12 cellular contexts compared by ENCODE assay signal in genomic region chr14:106846218-106846617, GRCh38.
DNase-seq lines count a peak whose midpoint lies in the region; ATAC-seq and TF ChIP-seq lines count a peak whose summit lies in the region.
"Had no signal": no experiment of that assay in that cellular context is flagged by ENCODE, and none has a peak within 500 bp of the region (broad histone marks: within the 10 kb centered on the region; RNA-seq: fewer than 3 reads in every experiment).

No MANE protein-coding gene starts in this region.

- TF ChIP-seq CTCF in DND-41 (IDR thresholded peaks at IDR 0.05; ENCODE audit: borderline replicate concordance, extremely low read depth, low read length, poor library complexity, severe bottlenecking) (no peak), mucosa of descending colon (IDR thresholded peaks at IDR 0.05) (no peak), RWPE1 (conservative IDR thresholded peaks at IDR 0.05; ENCODE audit: low read depth) (no peak)

- no peaks in the 10 kb centered on the region for H4K20me1 ChIP-seq in DND-41 (ENCODE audit: insufficient read depth, low read length)

- H3K9me3 ChIP-seq in DND-41 (ENCODE audit: insufficient read depth, low read length, severe bottlenecking) (no peaks in the 10 kb centered on the region), endocrine pancreas (ENCODE audit: control insufficient read depth, low read length) (no peaks in the 10 kb centered on the region), mucosa of descending colon (no peaks in the 10 kb centered on the region)

- H3K4me3 ChIP-seq in DND-41 (ENCODE audit: low read depth in 1 of 2, low read length in 2 of 2) = no peak overlapping the region
- peak overlapping the region; percentile 75 for H3K4me3 ChIP-seq in endocrine pancreas (ENCODE audit: control insufficient read depth, insufficient read depth, low read length)
- no peak overlapping the region for H3K4me3 ChIP-seq in mucosa of descending colon

- no peaks in the 10 kb centered on the region for H3K36me3 ChIP-seq in DND-41 (ENCODE audit: insufficient read depth, low read length)
- no peaks in the 10 kb centered on the region for H3K36me3 ChIP-seq in endocrine pancreas (ENCODE audit: control insufficient read depth, insufficient read depth, low read length)
- no peaks in the 10 kb centered on the region for H3K36me3 ChIP-seq in mucosa of descending colon (ENCODE audit: low read depth)

- POLR2A ChIA-PET in RWPE1 (lab: Yijun Ruan, JAX; ENCODE audit: low non-redundant PET) = no interaction called here

- peak overlapping the region; percentile 68; the same call in 1 of the 2 replicates for H3K4me2 ChIP-seq in DND-41 (ENCODE audit: insufficient read depth, low read length)

- intact Hi-C loops in mucosa of descending colon (cut with DNase I, micrococcal nuclease) = no loop called here

- H2AFZ ChIP-seq in DND-41 (ENCODE audit: low read depth, low read length) = no peak overlapping the region
- H2AFZ ChIP-seq: parathyroid adenoma had no signal

- CTCF ChIA-PET in RWPE1 (lab: Yijun Ruan, JAX) = interaction anchor here (0.9 kb wide), 1 partner anchor 15 kb away, joined by 3 read pairs; no protein-coding TSS in a partner anchor

- H3K4me1 ChIP-seq in DND-41 (ENCODE audit: insufficient read depth, low read length) = peaks cover 43% of the 10 kb centered on the region
- no peaks in the 10 kb centered on the region for H3K4me1 ChIP-seq in endocrine pancreas (ENCODE audit: control insufficient read depth, insufficient read depth, low read length)
- peaks cover 27% of the 10 kb centered on the region for H3K4me1 ChIP-seq in mucosa of descending colon (ENCODE audit: low read depth)
- H3K4me1 ChIP-seq: parathyroid adenoma had no signal

- no peak for DNase-seq in DND-41
- peak; percentile 42 for DNase-seq in NAMALWA (ENCODE audit: low spot score)
- peak; percentile 46 for DNase-seq in renal cortical epithelial cell (ENCODE audit: low read depth)
- no peak for DNase-seq in ureter (ENCODE audit: low spot score)
- no peak for DNase-seq in mucosa of descending colon
- DNase-seq in RWPE1 (ENCODE audit: low spot score) = no peak
- DNase-seq in iPS-NIHi7 (ENCODE audit: extremely low spot score) = no peak
- DNase-seq: effector CD4-positive, alpha-beta T cell; MM.1S; NCI-H82 had no signal

- H3K9ac ChIP-seq in DND-41 (ENCODE audit: low read depth, low read length) (peak overlapping the region; percentile 4; the same call in 1 of the 2 replicates), endocrine pancreas (ENCODE audit: control insufficient read depth, insufficient read depth, low read length) (no peak overlapping the region)
- H3K9ac ChIP-seq: parathyroid adenoma had no signal

- H3K27ac ChIP-seq in DND-41 (ENCODE audit: low read length) = no peak overlapping the region
- H3K27ac ChIP-seq in RWPE1 = no peak overlapping the region

- H3K27me3 ChIP-seq in DND-41 (ENCODE audit: insufficient read depth, low read length, poor library complexity) = no peaks in the 10 kb centered on the region
- H3K27me3 ChIP-seq in endocrine pancreas (ENCODE audit: control insufficient read depth, insufficient read depth, low read length) = no peaks in the 10 kb centered on the region

- H3K79me2 ChIP-seq in DND-41 (ENCODE audit: insufficient read depth, low read length) = no peaks in the 10 kb centered on the region
- H3K79me2 ChIP-seq: parathyroid adenoma had no signal

- ATAC-seq in DND-41 (ENCODE audit: insufficient read depth, low read depth) = no peak
- no peak for ATAC-seq in mucosa of descending colon

Comparison
In these comparisons a context has a peak if more than half of its experiments do, and no peak if none do; other contexts are left out.
1. DNase-seq: peak in NAMALWA (single experiment) and renal cortical epithelial cell (single experiment); none in DND-41 (single experiment), ureter (single experiment), mucosa of descending colon (0 of 3), RWPE1 (single experiment) and iPS-NIHi7 (single experiment).